In genomic region chr2:217901826-217902225, GRCh38 we compare ENCODE assay signal across 11 cellular contexts.
DNase-seq lines count a peak whose midpoint lies in the region; ATAC-seq and FAIRE-seq lines count a peak whose summit lies in the region.
"Had no signal": no experiment of that assay in that cellular context is flagged by ENCODE, and none has a peak within 500 bp of the region (broad histone marks: within the 10 kb centered on the region; RNA-seq: fewer than 3 reads in every experiment).

No MANE protein-coding gene starts in this region.

- H3K27ac ChIP-seq in muscle layer of duodenum (ENCODE audit: low read length) (peak overlapping the region; percentile 94), small intestine (ENCODE audit: low read depth in 1 of 2, low read length in 1 of 2) (peak overlapping the region in 1 of 2 donors; percentile 96)

- WGBS in small intestine, 3 donors = 58 to 85% (median 83%) methylated on average over 5 of the region's 5 CpGs

- no peaks in the 10 kb centered on the region for H3K27me3 ChIP-seq in muscle layer of duodenum (ENCODE audit: low read depth, low read length)
- no peaks in the 10 kb centered on the region for H3K27me3 ChIP-seq in small intestine (ENCODE audit: control insufficient read depth in 2 of 2, insufficient read depth in 2 of 2, low read length in 2 of 2)

- no peaks in the 10 kb centered on the region for H3K9me3 ChIP-seq in muscle layer of duodenum (ENCODE audit: control insufficient read depth in 1 of 2, low read length in 2 of 2)
- no peaks in the 10 kb centered on the region for H3K9me3 ChIP-seq in small intestine (ENCODE audit: control insufficient read depth, low read depth)

- peaks cover 28% of the 10 kb centered on the region for H3K4me1 Mint-ChIP-seq in activated naive CD8-positive, alpha-beta T cell treated with anti-CD3 and anti-CD28 coated beads, Interleukin-2, amount 10 ng/mL, durations not matched to agents 7 days and 5 days
- H3K4me1 Mint-ChIP-seq in activated naive CD8-positive, alpha-beta T cell treated with anti-CD3 and anti-CD28 coated beads for 36 hours = peaks cover 4% of the 10 kb centered on the region

- no peak for ATAC-seq in activated naive CD8-positive, alpha-beta T cell treated with anti-CD3 and anti-CD28 coated beads, Interleukin-2, amount 10 ng/mL, durations not matched to agents 7 days and 5 days (ENCODE audit: low read depth)
- ATAC-seq: GM23338 had no signal

- peaks cover 2% of the 10 kb centered on the region for H3K36me3 Mint-ChIP-seq in activated naive CD8-positive, alpha-beta T cell treated with anti-CD3 and anti-CD28 coated beads, Interleukin-2, amount 10 ng/mL, durations not matched to agents 7 days and 5 days
- no peaks in the 10 kb centered on the region for H3K36me3 Mint-ChIP-seq in activated naive CD8-positive, alpha-beta T cell treated with anti-CD3 and anti-CD28 coated beads for 36 hours

- H3K36me3 ChIP-seq in muscle layer of duodenum (ENCODE audit: control insufficient read depth in 1 of 2, insufficient read depth in 2 of 2, low read length in 2 of 2) (peaks cover 17 to 24% of the 10 kb centered on the region in 2 donors), small intestine (ENCODE audit: control insufficient read depth in 2 of 2, insufficient read depth in 2 of 2, low read length in 2 of 2) (no peaks in the 10 kb centered on the region)

- H3K9me3 Mint-ChIP-seq in activated naive CD8-positive, alpha-beta T cell treated with anti-CD3 and anti-CD28 coated beads, Interleukin-2, amount 10 ng/mL, durations not matched to agents 7 days and 5 days = no peaks in the 10 kb centered on the region
- no peaks in the 10 kb centered on the region for H3K9me3 Mint-ChIP-seq in activated naive CD8-positive, alpha-beta T cell treated with anti-CD3 and anti-CD28 coated beads for 36 hours
- H3K9me3 Mint-ChIP-seq: GM23338 had no signal

- H3K4me3 Mint-ChIP-seq in activated naive CD8-positive, alpha-beta T cell treated with anti-CD3 and anti-CD28 coated beads, Interleukin-2, amount 10 ng/mL, durations not matched to agents 7 days and 5 days = no peak overlapping the region
- H3K4me3 Mint-ChIP-seq in activated naive CD8-positive, alpha-beta T cell treated with anti-CD3 and anti-CD28 coated beads for 36 hours = no peak overlapping the region
- H3K4me3 Mint-ChIP-seq: GM23338 had no signal

- peaks cover 24% of the 10 kb centered on the region for H3K27me3 Mint-ChIP-seq in activated naive CD8-positive, alpha-beta T cell treated with anti-CD3 and anti-CD28 coated beads, Interleukin-2, amount 10 ng/mL, durations not matched to agents 7 days and 5 days
- peaks cover 24% of the 10 kb centered on the region for H3K27me3 Mint-ChIP-seq in activated naive CD8-positive, alpha-beta T cell treated with anti-CD3 and anti-CD28 coated beads for 36 hours

- peak overlapping the region; percentile 73 for H3K27ac Mint-ChIP-seq in activated naive CD8-positive, alpha-beta T cell treated with anti-CD3 and anti-CD28 coated beads, Interleukin-2, amount 10 ng/mL, durations not matched to agents 7 days and 5 days
- no peak overlapping the region for H3K27ac Mint-ChIP-seq in activated naive CD8-positive, alpha-beta T cell treated with anti-CD3 and anti-CD28 coated beads for 36 hours
- H3K27ac Mint-ChIP-seq: GM23338 had no signal

- DNase-seq in activated naive CD8-positive, alpha-beta T cell treated with anti-CD3 and anti-CD28 coated beads, Interleukin-2, amount 10 ng/mL, durations not matched to agents 7 days and 5 days = no peak
- no peak for DNase-seq in activated naive CD8-positive, alpha-beta T cell treated with anti-CD3 and anti-CD28 coated beads for 36 hours
- DNase-seq in fibroblast of gingiva (ENCODE audit: low read depth) (peak; percentile 14), OCI-M2 (lab: John Stamatoyannopoulos, UW; ENCODE audit: unreplicated experiment) (no peak), small intestine (no peak)
- no peak for DNase-seq in stimulated activated naive CD4-positive, alpha-beta T cell (lab: John Stamatoyannopoulos, UW)
- DNase-seq in activated naive CD4-positive, alpha-beta T cell (lab: John Stamatoyannopoulos, UW) = no peak
- DNase-seq: stimulated activated CD4-positive, alpha-beta T cell treated with anti-CD3 and anti-CD28 coated beads, Interleukin-2, amount 100 ng/mL, for 48 hours had no signal

- no peak for FAIRE-seq in small intestine (lab: Jason Lieb, UNC)
- FAIRE-seq: keratinocyte had no signal

- POLR2A ChIA-PET in activated naive CD8-positive, alpha-beta T cell treated with anti-CD3 and anti-CD28 coated beads, Interleukin-2, amount 10 ng/mL, durations not matched to agents 7 days and 5 days (lab: Charles Lee) = no interaction called here

- H3K4me1 ChIP-seq in muscle layer of duodenum (ENCODE audit: control insufficient read depth in 1 of 2, insufficient read depth in 2 of 2, low read length in 2 of 2) = peaks cover 59 to 96% of the 10 kb centered on the region in 2 donors
- H3K4me1 ChIP-seq in small intestine (ENCODE audit: control insufficient read depth in 2 of 2, insufficient read depth in 1 of 2, low read depth in 1 of 2, low read length in 1 of 2) = peaks cover 0 to 14% of the 10 kb centered on the region in 2 donors

- H3K4me3 ChIP-seq in muscle layer of duodenum (ENCODE audit: low read depth in 1 of 2, low read length in 2 of 2) (peak overlapping the region in 1 of 2 donors; percentile 6), small intestine (ENCODE audit: low read depth in 1 of 2, low read length in 2 of 2) (no peak overlapping the region)
- H3K4me3 ChIP-seq: GM23338 had no signal
